Comparison of ENCODE assay signal across 28 cellular contexts in genomic region chr17:33484559-33484958, GRCh38.
"Had no signal": no experiment of that assay in that cellular context is flagged by ENCODE, and none has a peak within 500 bp of the region (broad histone marks: within the 10 kb centered on the region; RNA-seq: fewer than 3 reads in every experiment).

No MANE protein-coding gene starts in this region.

- H3K27me3 ChIP-seq: colonic mucosa, esophagus squamous epithelium, foreskin keratinocyte, gastrocnemius medialis, heart left ventricle had no signal

- H3K27ac ChIP-seq: colonic mucosa, coronary artery, dorsolateral prefrontal cortex, epithelial cell of prostate, esophagus muscularis mucosa, esophagus squamous epithelium, foreskin keratinocyte, gastrocnemius medialis, gastroesophageal sphincter, heart left ventricle, heart right ventricle had no signal

- H3K4me1 ChIP-seq: colonic mucosa, esophagus muscularis mucosa, esophagus squamous epithelium, foreskin keratinocyte, gastrocnemius medialis, gastroesophageal sphincter, heart left ventricle, heart right ventricle had no signal

- H3K27ac Mint-ChIP-seq: dendritic cell treated with granulocyte-macrophage colony-stimulating factor and Interleukin-4, amounts not matched to agents 40 ng/mL and 50 ng/mL, for 4 days; endodermal cell had no signal

- H3K4me1 Mint-ChIP-seq: endodermal cell had no signal

- FAIRE-seq: colon, endometrium, endothelial cell of umbilical vein, frontal cortex had no signal

- DNase-seq: colonic mucosa; cortex of kidney; dermis blood vessel endothelial cell; dorsolateral prefrontal cortex; effector CD4-positive, alpha-beta T cell; effector CD8-positive, alpha-beta T cell; effector memory CD4-positive, alpha-beta T cell; endodermal cell; erythroblast; esophagus squamous epithelium; foreskin fibroblast; foreskin keratinocyte; foreskin melanocyte; gastrocnemius medialis; glutamatergic neuron; head of caudate nucleus; heart left ventricle; heart right ventricle had no signal

- ATAC-seq: esophagus mucosa, foreskin keratinocyte, gastrocnemius medialis, gastroesophageal sphincter, heart left ventricle, heart right ventricle had no signal

- H3K4me3 Mint-ChIP-seq: dendritic cell treated with granulocyte-macrophage colony-stimulating factor and Interleukin-4, amounts not matched to agents 40 ng/mL and 50 ng/mL, for 4 days; endodermal cell had no signal

- H3K4me3 ChIP-seq: colonic mucosa, coronary artery, dorsolateral prefrontal cortex, esophagus muscularis mucosa, esophagus squamous epithelium, gastrocnemius medialis, gastroesophageal sphincter, heart left ventricle, heart right ventricle had no signal

- H3K9me3 Mint-ChIP-seq: dendritic cell treated with granulocyte-macrophage colony-stimulating factor and Interleukin-4, amounts not matched to agents 40 ng/mL and 50 ng/mL, for 4 days; endodermal cell had no signal

- H3K36me3 ChIP-seq: colonic mucosa, esophagus muscularis mucosa, esophagus squamous epithelium, gastrocnemius medialis, gastroesophageal sphincter, heart left ventricle, heart right ventricle had no signal

- H3K9me3 ChIP-seq: colonic mucosa, esophagus muscularis mucosa, esophagus squamous epithelium, gastrocnemius medialis, gastroesophageal sphincter, heart left ventricle, heart right ventricle had no signal

- H3K27me3 Mint-ChIP-seq: dendritic cell treated with granulocyte-macrophage colony-stimulating factor and Interleukin-4, amounts not matched to agents 40 ng/mL and 50 ng/mL, for 4 days had no signal
